ENCODE assay signal across 20 cellular contexts in the genomic region with DNA sequence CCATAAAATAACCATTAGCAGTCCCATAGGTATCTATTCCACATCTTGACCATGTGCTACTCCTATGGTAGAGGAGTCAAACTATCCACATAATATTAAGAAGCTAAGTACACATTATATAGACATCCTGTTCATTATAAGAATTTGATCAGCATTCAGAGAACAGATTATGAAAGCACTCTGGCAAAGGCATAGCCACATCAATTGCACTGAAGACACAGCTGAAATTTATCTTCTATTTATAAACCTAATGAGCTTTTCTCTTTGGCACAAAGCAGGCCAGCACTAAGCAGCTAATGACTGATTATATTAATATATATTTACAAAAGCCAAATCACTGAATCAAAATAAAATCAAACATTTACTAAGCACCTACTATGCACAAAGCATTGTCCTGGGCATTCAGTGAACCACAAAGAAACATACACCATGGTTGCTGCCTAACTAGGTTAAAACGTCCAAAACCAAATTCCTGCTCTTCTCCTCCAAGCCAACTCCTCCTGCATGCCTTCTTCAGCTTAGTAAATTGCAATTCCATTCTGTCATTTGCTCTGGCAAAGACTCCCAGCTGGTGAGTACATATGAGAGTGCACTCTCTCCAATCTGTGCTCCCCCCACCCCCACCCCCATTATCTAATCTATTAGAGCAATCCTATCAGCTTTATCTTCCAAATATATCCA.
DNase-seq lines count a peak whose midpoint lies in the region; ATAC-seq and TF ChIP-seq lines count a peak whose summit lies in the region.
"Had no signal": no experiment of that assay in that cellular context is flagged by ENCODE, and none has a peak within 500 bp of the region (broad histone marks: within the 10 kb centered on the region; RNA-seq: fewer than 3 reads in every experiment).

No MANE protein-coding gene starts in this region.

- H3K36me3 ChIP-seq in esophagus squamous epithelium (no peaks in the 10 kb centered on the region), endodermal cell (ENCODE audit: control insufficient read depth, insufficient read depth, low read length) (no peaks in the 10 kb centered on the region)

- H3K9me3 Mint-ChIP-seq in activated T-helper 1 cell treated with anti-CD3 and anti-CD28 coated beads, Interleukin-12 subunit alpha, Interleukin-12 subunit beta, Interleukin-2, Interleukin-4 antibody, amounts not matched to agents 30 ng/mL and 10 ng/mL and 1 ng/mL, durations not matched to agents 14 hours and 24 hours and 36 hours: peaks cover 6% of the 10 kb centered on the region
- H3K9me3 Mint-ChIP-seq in endodermal cell: peaks cover 8% of the 10 kb centered on the region
- H3K9me3 Mint-ChIP-seq: nephron progenitor cell had no signal

- 17 to 37% methylated on average over 1 of the region's 1 CpG for WGBS in esophagus squamous epithelium, 2 donors
- WGBS in endodermal cell (ENCODE audit: insufficient coverage in 1 of 2, insufficient read length in 1 of 2), 2 experiments: 63% methylated on average over 1 of the region's 1 CpG; no CpG with 5 or more reads in 1 of the 2 experiments

- DNase-seq in AG10803 (ENCODE audit: low read depth): peak; percentile 77
- DNase-seq in NCI-H446 treated with DMSO at 0.1 percent for 48 hours (lab: John Stamatoyannopoulos, UW): peak; percentile 1
- DNase-seq in esophagus squamous epithelium (lab: John Stamatoyannopoulos, UW): no peak
- DNase-seq in left lobe of liver (ENCODE audit: low spot score): no peak
- no peak for DNase-seq in activated T-helper 1 cell treated with anti-CD3 and anti-CD28 coated beads, Interleukin-12 subunit alpha, Interleukin-12 subunit beta, Interleukin-2, Interleukin-4 antibody, amounts not matched to agents 30 ng/mL and 10 ng/mL and 1 ng/mL, durations not matched to agents 14 hours and 24 hours and 36 hours (ENCODE audit: low spot score)
- DNase-seq in KG1 (lab: John Stamatoyannopoulos, UW): no peak
- no peak for DNase-seq in endodermal cell
- DNase-seq: activated CD4-positive, alpha-beta T cell treated with anti-CD3 and anti-CD28 coated beads for 36 hours; activated T-cell treated with anti-CD3 and anti-CD28 coated beads for 4 hours; H9; mammary epithelial cell; NCI-H1048; NCI-H2171; nephron progenitor cell; retina; stimulated activated CD4-positive, alpha-beta T cell treated with anti-CD3 and anti-CD28 coated beads, Interleukin-2, amount 100 ng/mL, for 48 hours; T-helper 9 cell had no signal

- no peak for TF ChIP-seq POLR2A in esophagus squamous epithelium (IDR thresholded peaks at IDR 0.05)

- H3K4me3 ChIP-seq in AG10803 (ENCODE audit: low read length) (no peak overlapping the region), esophagus squamous epithelium (no peak overlapping the region), endodermal cell (ENCODE audit: low read length) (no peak overlapping the region)
- H3K4me3 ChIP-seq: tibial nerve had no signal

- H3K9me3 ChIP-seq in esophagus squamous epithelium: no peaks in the 10 kb centered on the region
- peaks cover 7% of the 10 kb centered on the region for H3K9me3 ChIP-seq in endodermal cell (ENCODE audit: control insufficient read depth, low read length)
- H3K9me3 ChIP-seq: tibial nerve had no signal

- H3K4me3 Mint-ChIP-seq in activated T-helper 1 cell treated with anti-CD3 and anti-CD28 coated beads, Interleukin-12 subunit alpha, Interleukin-12 subunit beta, Interleukin-2, Interleukin-4 antibody, amounts not matched to agents 30 ng/mL and 10 ng/mL and 1 ng/mL, durations not matched to agents 14 hours and 24 hours and 36 hours: no peak overlapping the region
- no peak overlapping the region for H3K4me3 Mint-ChIP-seq in endodermal cell
- H3K4me3 Mint-ChIP-seq: activated CD4-positive, alpha-beta T cell treated with anti-CD3 and anti-CD28 coated beads for 36 hours; activated naive CD8-positive, alpha-beta T cell; H9; nephron progenitor cell had no signal

- peaks cover 7% of the 10 kb centered on the region for H3K4me1 Mint-ChIP-seq in activated T-helper 1 cell treated with anti-CD3 and anti-CD28 coated beads, Interleukin-12 subunit alpha, Interleukin-12 subunit beta, Interleukin-2, Interleukin-4 antibody, amounts not matched to agents 30 ng/mL and 10 ng/mL and 1 ng/mL, durations not matched to agents 14 hours and 24 hours and 36 hours (ENCODE audit: low read depth)
- peaks cover 3% of the 10 kb centered on the region for H3K4me1 Mint-ChIP-seq in endodermal cell
- H3K4me1 Mint-ChIP-seq: H9 had no signal

- H3K27me3 Mint-ChIP-seq in activated T-helper 1 cell treated with anti-CD3 and anti-CD28 coated beads, Interleukin-12 subunit alpha, Interleukin-12 subunit beta, Interleukin-2, Interleukin-4 antibody, amounts not matched to agents 30 ng/mL and 10 ng/mL and 1 ng/mL, durations not matched to agents 14 hours and 24 hours and 36 hours (ENCODE audit: insufficient read depth): no peaks in the 10 kb centered on the region
- H3K27me3 Mint-ChIP-seq in endodermal cell (ENCODE audit: insufficient read depth): no peaks in the 10 kb centered on the region
- H3K27me3 Mint-ChIP-seq: activated CD4-positive, alpha-beta T cell treated with anti-CD3 and anti-CD28 coated beads for 36 hours; activated naive CD8-positive, alpha-beta T cell had no signal

- peaks cover 17% of the 10 kb centered on the region for H3K36me3 Mint-ChIP-seq in activated T-helper 1 cell treated with anti-CD3 and anti-CD28 coated beads, Interleukin-12 subunit alpha, Interleukin-12 subunit beta, Interleukin-2, Interleukin-4 antibody, amounts not matched to agents 30 ng/mL and 10 ng/mL and 1 ng/mL, durations not matched to agents 14 hours and 24 hours and 36 hours (ENCODE audit: low read depth)
- peaks cover 6% of the 10 kb centered on the region for H3K36me3 Mint-ChIP-seq in endodermal cell (ENCODE audit: low read depth)

- intact Hi-C loops in esophagus squamous epithelium (cut with DNase I): no loop called here
- intact Hi-C loops in activated T-helper 1 cell treated with anti-CD3 and anti-CD28 coated beads, Interleukin-12 subunit alpha, Interleukin-12 subunit beta, Interleukin-2, Interleukin-4 antibody, amounts not matched to agents 30 ng/mL and 10 ng/mL and 1 ng/mL, durations not matched to agents 14 hours and 24 hours and 36 hours (cut with micrococcal nuclease): no loop called here

- ATAC-seq in left lobe of liver (peak; percentile 55), HG03378 (IDR thresholded peaks at IDR 0.05; ENCODE audit: unreplicated experiment) (no peak)
- ATAC-seq: activated CD4-positive, alpha-beta T cell treated with anti-CD3 and anti-CD28 coated beads for 36 hours had no signal

- H3K27me3 ChIP-seq in esophagus squamous epithelium: no peaks in the 10 kb centered on the region
- H3K27me3 ChIP-seq in endodermal cell (ENCODE audit: control insufficient read depth, insufficient read depth, low read length, poor library complexity, severe bottlenecking): no peaks in the 10 kb centered on the region
- H3K27me3 ChIP-seq: tibial nerve had no signal

- no peak overlapping the region for H3K9ac ChIP-seq in endodermal cell (ENCODE audit: extremely low read depth, low read length, poor library complexity, severe bottlenecking)

- H3K27ac ChIP-seq in esophagus squamous epithelium (peak overlapping the region in 3 of 4 donors; percentile 5 to 54 (median 46)), endodermal cell (ENCODE audit: low read depth, low read length) (no peak overlapping the region)

- no peak overlapping the region for H3K27ac Mint-ChIP-seq in activated T-helper 1 cell treated with anti-CD3 and anti-CD28 coated beads, Interleukin-12 subunit alpha, Interleukin-12 subunit beta, Interleukin-2, Interleukin-4 antibody, amounts not matched to agents 30 ng/mL and 10 ng/mL and 1 ng/mL, durations not matched to agents 14 hours and 24 hours and 36 hours
- no peak overlapping the region for H3K27ac Mint-ChIP-seq in endodermal cell
- H3K27ac Mint-ChIP-seq: activated CD4-positive, alpha-beta T cell treated with anti-CD3 and anti-CD28 coated beads for 36 hours; activated naive CD8-positive, alpha-beta T cell; H9; nephron progenitor cell had no signal

- H3K4me1 ChIP-seq in esophagus squamous epithelium (peaks cover 3 to 31% (median 12%) of the 10 kb centered on the region in 3 donors), endodermal cell (ENCODE audit: control insufficient read depth, insufficient read depth, low read length) (no peaks in the 10 kb centered on the region)

- TF ChIP-seq CTCF in AG10803 (conservative IDR thresholded peaks at IDR 0.05; ENCODE audit: low read length) (no peak), esophagus squamous epithelium (IDR thresholded peaks at IDR 0.05) (no peak), endodermal cell (conservative IDR thresholded peaks at IDR 0.05) (no peak)

Comparison
In these comparisons a context has a peak if more than half of its experiments do, and no peak if none do; other contexts are left out.
1. DNase-seq: peak in AG10803 (single experiment) and NCI-H446 treated with DMSO at 0.1 percent for 48 hours (single experiment); none in esophagus squamous epithelium (single experiment), left lobe of liver (single experiment), activated T-helper 1 cell treated with anti-CD3 and anti-CD28 coated beads, Interleukin-12 subunit alpha, Interleukin-12 subunit beta, Interleukin-2, Interleukin-4 antibody, amounts not matched to agents 30 ng/mL and 10 ng/mL and 1 ng/mL, durations not matched to agents 14 hours and 24 hours and 36 hours (single experiment), KG1 (single experiment) and endodermal cell (single experiment).